Comparison of ENCODE assay signal across 10 cellular contexts in genomic region chr17:48637323-48638260, GRCh38. TPM values are rescaled to one million over a fixed set of nuclear protein-coding genes. Genes with fewer than 3 reads are reported as not detected.
DNase-seq lines count a peak whose midpoint lies in the region; ATAC-seq, FAIRE-seq and TF ChIP-seq lines count a peak whose summit lies in the region.
"Had no signal": no experiment of that assay in that cellular context is flagged by ENCODE, and none has a peak within 500 bp of the region (broad histone marks: within the 10 kb centered on the region; RNA-seq: fewer than 3 reads in every experiment).

No MANE protein-coding gene starts in this region.

- H3K36me3 ChIP-seq in HepG2 (replicated peaks in 1 of 2; ENCODE audit: control insufficient read depth in 1 of 2, insufficient read depth in 2 of 2, low read length in 2 of 2) (no peaks in the 10 kb centered on the region), right lobe of liver (no peaks in the 10 kb centered on the region)

- H3K9me3 Mint-ChIP-seq in T-helper 2 cell treated with Interferon-gamma antibody and Interleukin-4, amounts not matched to agents 5 μg/mL and 100 μg/mL, for 36 hours, result no peaks in the 10 kb centered on the region
- no peaks in the 10 kb centered on the region for H3K9me3 Mint-ChIP-seq in osteocyte (ENCODE audit: unreplicated experiment)

- no peaks in the 10 kb centered on the region for H4K20me1 ChIP-seq in HepG2 (ENCODE audit: insufficient read depth, low read length)

- no peak for TF ChIP-seq EP300 in HepG2 (IDR thresholded peaks at IDR 0.05; ENCODE audit: low read depth in 2 of 2, low read length in 2 of 2)
- no peak for TF ChIP-seq EP300 in HepG2 (CRISPR knock-in tag; IDR thresholded peaks at IDR 0.05; ENCODE audit: borderline replicate concordance)

- H3K4me1 Mint-ChIP-seq in T-helper 2 cell treated with Interferon-gamma antibody and Interleukin-4, amounts not matched to agents 5 μg/mL and 100 μg/mL, for 36 hours (ENCODE audit: low read depth), result peaks cover 7% of the 10 kb centered on the region
- no peaks in the 10 kb centered on the region for H3K4me1 Mint-ChIP-seq in osteocyte (ENCODE audit: unreplicated experiment)

- FAIRE-seq in HepG2 (lab: Jason Lieb, UNC), result no peak
- FAIRE-seq in urothelium cell line (lab: Jason Lieb, UNC), result peak; percentile 89

- TF ChIP-seq CTCF in HepG2 (CRISPR knock-in tag; IDR thresholded peaks at IDR 0.05) (no peak), right lobe of liver (IDR thresholded peaks at IDR 0.05) (no peak), fibroblast of the aortic adventitia (IDR thresholded peaks at IDR 0.05; ENCODE audit: insufficient read depth, low read length) (no peak), osteocyte (IDR thresholded peaks at IDR 0.05) (no peak)

- peaks cover 21 to 97% of the 10 kb centered on the region in 2 experiments for H3K27me3 ChIP-seq in HepG2 (ENCODE audit: control insufficient read depth in 1 of 2, insufficient read depth in 2 of 2, low read length in 2 of 2)
- H3K27me3 ChIP-seq in right lobe of liver, result peaks cover 18 to 64% of the 10 kb centered on the region in 2 donors

- peaks cover 96% of the 10 kb centered on the region for H3K27me3 Mint-ChIP-seq in T-helper 2 cell treated with Interferon-gamma antibody and Interleukin-4, amounts not matched to agents 5 μg/mL and 100 μg/mL, for 36 hours (ENCODE audit: low read depth)
- H3K27me3 Mint-ChIP-seq in osteocyte (ENCODE audit: unreplicated experiment), result peaks cover 96% of the 10 kb centered on the region

- no peak overlapping the region for H3K4me3 Mint-ChIP-seq in T-helper 2 cell treated with Interferon-gamma antibody and Interleukin-4, amounts not matched to agents 5 μg/mL and 100 μg/mL, for 36 hours
- no peak overlapping the region for H3K4me3 Mint-ChIP-seq in osteocyte (ENCODE audit: unreplicated experiment)

- no peak for TF ChIP-seq RAD21 in HepG2 (CRISPR knock-in tag; IDR thresholded peaks at IDR 0.05)

- CTCF ChIA-PET in HepG2 (lab: Yijun Ruan, JAX; ENCODE audit: low intra/inter-chr PET ratio, low total read pairs), result no interaction called here

- H3K4me1 ChIP-seq in HepG2 (ENCODE audit: insufficient read depth, low read length) (0 out of 2 replicates have a peak, but pooled peaks cover 4% of the 10 kb centered on the region), right lobe of liver (no peaks in the 10 kb centered on the region)

- BruUV-seq in HepG2 (replicated peaks; lab: Mats Ljungman, UMichigan), result no TSS peak

- POLR2A ChIA-PET in HepG2 (lab: Yijun Ruan, JAX), result no interaction called here

- H3K4me2 ChIP-seq in HepG2 (ENCODE audit: low read depth, low read length), result no peak overlapping the region

- H3K9me3 ChIP-seq in HepG2 (ENCODE audit: low read length), result no peaks in the 10 kb centered on the region
- no peaks in the 10 kb centered on the region for H3K9me3 ChIP-seq in right lobe of liver

- no peak overlapping the region for H2AFZ ChIP-seq in HepG2 (ENCODE audit: low read length)
- H2AFZ ChIP-seq: PC-9 had no signal

- 26% methylated on average over 18 of the region's 18 CpGs for WGBS in HepG2 (ENCODE audit: low lambda C conversion rate)
- 29% methylated on average over 12 of the region's 18 CpGs for WGBS in right lobe of liver (ENCODE audit: insufficient coverage, low coverage, low lambda C conversion rate, missing lambda C conversion rate)

- H3K27ac Mint-ChIP-seq in T-helper 2 cell treated with Interferon-gamma antibody and Interleukin-4, amounts not matched to agents 5 μg/mL and 100 μg/mL, for 36 hours, result no peak overlapping the region
- H3K27ac Mint-ChIP-seq in osteocyte (ENCODE audit: unreplicated experiment), result no peak overlapping the region

- intact Hi-C loops in HepG2 (cut with micrococcal nuclease; ENCODE audit: unreplicated experiment) (no loop called here), right lobe of liver (cut with DNase I) (no loop called here)

- in situ Hi-C loops in HepG2 (cut with HindIII; ENCODE audit: extremely low pct_ligation_motif_present, low pct_unique_long_range_greater_than_20kb), result no loop called here

- ATAC-seq in HepG2 (no peak), right lobe of liver (no peak)

- no peak for DNase-seq in HepG2 (ENCODE audit: low spot score)
- no peak for DNase-seq in right lobe of liver
- DNase-seq in fibroblast of the aortic adventitia (ENCODE audit: low read depth), result peak; percentile 77
- DNase-seq in urothelium cell line (ENCODE audit: low spot score), result peak; percentile 75
- no peak for DNase-seq in T-helper 2 cell treated with Interferon-gamma antibody and Interleukin-4, amounts not matched to agents 5 μg/mL and 100 μg/mL, for 36 hours (ENCODE audit: low spot score)
- no peak for DNase-seq in osteocyte (ENCODE audit: extremely low spot score, unreplicated experiment)
- DNase-seq: activated effector memory CD4-positive, alpha-beta T cell treated with Interleukin-2 at 50 U/mL for 16 hours; dorsolateral prefrontal cortex; PC-9 had no signal

- H3K79me2 ChIP-seq in HepG2 (ENCODE audit: insufficient read depth, low read length), result no peaks in the 10 kb centered on the region

- H3K9ac ChIP-seq in HepG2 (ENCODE audit: insufficient read depth, low read depth, low read length), result no peak overlapping the region

- no peak for TF ChIP-seq POLR2A in HepG2 (IDR thresholded peaks at IDR 0.05; ENCODE audit: insufficient read depth in 1 of 2, low read depth in 2 of 2, low read length in 2 of 2)
- no peak for TF ChIP-seq POLR2A in right lobe of liver (IDR thresholded peaks at IDR 0.05)

- no peaks in the 10 kb centered on the region for H3K36me3 Mint-ChIP-seq in T-helper 2 cell treated with Interferon-gamma antibody and Interleukin-4, amounts not matched to agents 5 μg/mL and 100 μg/mL, for 36 hours (ENCODE audit: low read depth)
- H3K36me3 Mint-ChIP-seq in osteocyte (ENCODE audit: unreplicated experiment), result no peaks in the 10 kb centered on the region

- H3K4me3 ChIP-seq in HepG2 (replicated peaks in 1 of 3; ENCODE audit: insufficient read depth in 1 of 3, low read depth in 2 of 3, low read length in 3 of 3) (no peak overlapping the region), right lobe of liver (no peak overlapping the region), fibroblast of the aortic adventitia (ENCODE audit: low read depth, low read length) (no peak overlapping the region)
- H3K4me3 ChIP-seq: dorsolateral prefrontal cortex, PC-9 had no signal

- no peak overlapping the region for H3K27ac ChIP-seq in HepG2 (ENCODE audit: extremely low read length, insufficient read depth, low read length)
- no peak overlapping the region for H3K27ac ChIP-seq in right lobe of liver
- H3K27ac ChIP-seq: dorsolateral prefrontal cortex, PC-9, VCaP had no signal

RNA-seq across cellular contexts. Expression of gene HOXB9, which starts 11.4 kb away (rescaled TPM):
- total RNA-seq in HepG2 (2016; rRNA removed; fragmentation: Illumina TruSeq; extraction: Trizol), result not detected in 2 replicates
- not detected in 2 replicates for total RNA-seq in HepG2 (2016; cell fraction: cytosol; rRNA removed; fragmentation: Illumina TruSeq; extraction: Trizol; ENCODE audit: low read depth)
- not detected in 2 replicates for total RNA-seq in HepG2 (2016; cell fraction: insoluble cytoplasmic fraction; rRNA removed; fragmentation: Illumina TruSeq; extraction: Trizol)
- not detected in 2 replicates for total RNA-seq in HepG2 (2016; cell fraction: membrane; rRNA removed; fragmentation: Illumina TruSeq; extraction: Trizol)
- total RNA-seq in HepG2 (2016; cell fraction: nucleus; rRNA removed; fragmentation: Illumina TruSeq; extraction: Trizol), result not detected in 2 replicates
- polyA plus RNA-seq in HepG2 (2011; rRNA removed), result not detected in 2 replicates
- polyA plus RNA-seq in HepG2 (2011; cell fraction: cytosol; rRNA removed), result 0.01 TPM in 1 of 2 replicates, not detected in the other
- polyA plus RNA-seq in HepG2 (2011; cell fraction: nucleus; rRNA removed), result not detected in 2 replicates
- polyA plus RNA-seq in HepG2 (2012), result not detected in 2 replicates
- not detected in 2 replicates for polyA plus RNA-seq in HepG2 (2016; cell fraction: cytosol; fragmentation: Illumina TruSeq; extraction: Trizol; ENCODE audit: low read depth)
- not detected in 2 replicates for polyA plus RNA-seq in HepG2 (2016; cell fraction: insoluble cytoplasmic fraction; fragmentation: Illumina TruSeq; extraction: Trizol; ENCODE audit: low read depth)
- polyA plus RNA-seq in HepG2 (2016; cell fraction: membrane; fragmentation: Illumina TruSeq; extraction: Trizol; ENCODE audit: low read depth), result not detected in 2 replicates
- polyA plus RNA-seq in HepG2 (2016; cell fraction: nucleus; fragmentation: Illumina TruSeq; extraction: Trizol; ENCODE audit: insufficient read depth, low read depth), result not detected in 2 replicates
- polyA minus RNA-seq in HepG2 (2011; rRNA and poly(A)+ RNA removed; ENCODE audit: low replicate concordance), result 0.06 and 0.49 TPM in 2 replicates
- not detected in 2 replicates for polyA minus RNA-seq in HepG2 (2011; cell fraction: cytosol; rRNA and poly(A)+ RNA removed)
- not detected in 2 replicates for polyA minus RNA-seq in HepG2 (2011; cell fraction: nucleus; rRNA and poly(A)+ RNA removed)
- not detected for total RNA-seq in right lobe of liver
- not detected in 2 replicates for total RNA-seq in fibroblast of the aortic adventitia (ENCODE audit: low replicate concordance)
- not detected in 2 replicates for total RNA-seq in osteocyte
- total RNA-seq: dorsolateral prefrontal cortex had no signal

RNA-seq across cellular contexts. Expression of gene HOXB8, which starts 22.5 kb away (rescaled TPM):
- not detected in 2 replicates for total RNA-seq in HepG2 (2016; rRNA removed; fragmentation: Illumina TruSeq; extraction: Trizol)
- total RNA-seq in HepG2 (2016; cell fraction: cytosol; rRNA removed; fragmentation: Illumina TruSeq; extraction: Trizol; ENCODE audit: low read depth), result not detected in 2 replicates
- total RNA-seq in HepG2 (2016; cell fraction: insoluble cytoplasmic fraction; rRNA removed; fragmentation: Illumina TruSeq; extraction: Trizol), result not detected in 2 replicates
- not detected in 2 replicates for total RNA-seq in HepG2 (2016; cell fraction: membrane; rRNA removed; fragmentation: Illumina TruSeq; extraction: Trizol)
- not detected in 2 replicates for total RNA-seq in HepG2 (2016; cell fraction: nucleus; rRNA removed; fragmentation: Illumina TruSeq; extraction: Trizol)
- polyA plus RNA-seq in HepG2 (2011; rRNA removed), result not detected in 2 replicates
- polyA plus RNA-seq in HepG2 (2011; cell fraction: cytosol; rRNA removed), result not detected in 2 replicates
- not detected in 2 replicates for polyA plus RNA-seq in HepG2 (2011; cell fraction: nucleus; rRNA removed)
- not detected in 2 replicates for polyA plus RNA-seq in HepG2 (2012)
- not detected in 2 replicates for polyA plus RNA-seq in HepG2 (2016; cell fraction: cytosol; fragmentation: Illumina TruSeq; extraction: Trizol; ENCODE audit: low read depth)
- polyA plus RNA-seq in HepG2 (2016; cell fraction: insoluble cytoplasmic fraction; fragmentation: Illumina TruSeq; extraction: Trizol; ENCODE audit: low read depth), result not detected in 2 replicates
- polyA plus RNA-seq in HepG2 (2016; cell fraction: membrane; fragmentation: Illumina TruSeq; extraction: Trizol; ENCODE audit: low read depth), result not detected in 2 replicates
- polyA plus RNA-seq in HepG2 (2016; cell fraction: nucleus; fragmentation: Illumina TruSeq; extraction: Trizol; ENCODE audit: insufficient read depth, low read depth), result not detected in 2 replicates
- polyA minus RNA-seq in HepG2 (2011; rRNA and poly(A)+ RNA removed; ENCODE audit: low replicate concordance), result 0.19 TPM in 1 of 2 replicates, not detected in the other
- not detected in 2 replicates for polyA minus RNA-seq in HepG2 (2011; cell fraction: cytosol; rRNA and poly(A)+ RNA removed)
- polyA minus RNA-seq in HepG2 (2011; cell fraction: nucleus; rRNA and poly(A)+ RNA removed), result not detected in 2 replicates
- not detected for total RNA-seq in right lobe of liver
- 0.09 TPM in 1 of 2 replicates, not detected in the other for total RNA-seq in fibroblast of the aortic adventitia (ENCODE audit: low replicate concordance)
- total RNA-seq in osteocyte, result not detected in 2 replicates
- total RNA-seq: dorsolateral prefrontal cortex had no signal

RNA-seq across cellular contexts. Expression of gene HOXB7, which starts 26.8 kb away (rescaled TPM):
- total RNA-seq in HepG2 (2016; rRNA removed; fragmentation: Illumina TruSeq; extraction: Trizol) (not detected in 2 replicates), right lobe of liver (under 1 TPM in 4 of 6 experiments, not detected in 2; 0.16 to 0.79 (median 0.30) TPM), fibroblast of the aortic adventitia (ENCODE audit: low replicate concordance) (0.18 and 4.7 TPM in 2 replicates), osteocyte (not detected in 2 replicates)
- not detected in 2 replicates for total RNA-seq in HepG2 (2016; cell fraction: cytosol; rRNA removed; fragmentation: Illumina TruSeq; extraction: Trizol; ENCODE audit: low read depth)
- total RNA-seq in HepG2 (2016; cell fraction: insoluble cytoplasmic fraction; rRNA removed; fragmentation: Illumina TruSeq; extraction: Trizol), result not detected in 2 replicates
- not detected in 2 replicates for total RNA-seq in HepG2 (2016; cell fraction: membrane; rRNA removed; fragmentation: Illumina TruSeq; extraction: Trizol)
- not detected in 2 replicates for total RNA-seq in HepG2 (2016; cell fraction: nucleus; rRNA removed; fragmentation: Illumina TruSeq; extraction: Trizol)
- polyA plus RNA-seq in HepG2 (2011; rRNA removed), result 0.04 and 0.08 TPM in 2 replicates
- not detected in 2 replicates for polyA plus RNA-seq in HepG2 (2011; cell fraction: cytosol; rRNA removed)
- polyA plus RNA-seq in HepG2 (2011; cell fraction: nucleus; rRNA removed), result not detected in 2 replicates
- not detected in 2 replicates for polyA plus RNA-seq in HepG2 (2012)
- not detected in 2 replicates for polyA plus RNA-seq in HepG2 (2016; cell fraction: cytosol; fragmentation: Illumina TruSeq; extraction: Trizol; ENCODE audit: low read depth)
- not detected in 2 replicates for polyA plus RNA-seq in HepG2 (2016; cell fraction: insoluble cytoplasmic fraction; fragmentation: Illumina TruSeq; extraction: Trizol; ENCODE audit: low read depth)
- not detected in 2 replicates for polyA plus RNA-seq in HepG2 (2016; cell fraction: membrane; fragmentation: Illumina TruSeq; extraction: Trizol; ENCODE audit: low read depth)
- not detected in 2 replicates for polyA plus RNA-seq in HepG2 (2016; cell fraction: nucleus; fragmentation: Illumina TruSeq; extraction: Trizol; ENCODE audit: insufficient read depth, low read depth)
- 8.9 TPM in 1 of 2 replicates, not detected in the other for polyA minus RNA-seq in HepG2 (2011; rRNA and poly(A)+ RNA removed; ENCODE audit: low replicate concordance)
- polyA minus RNA-seq in HepG2 (2011; cell fraction: cytosol; rRNA and poly(A)+ RNA removed), result not detected in 2 replicates
- polyA minus RNA-seq in HepG2 (2011; cell fraction: nucleus; rRNA and poly(A)+ RNA removed), result not detected in 2 replicates

RNA-seq across cellular contexts. Expression of gene HOXB6, which starts 32.8 kb away (rescaled TPM):
- total RNA-seq in HepG2 (2016; rRNA removed; fragmentation: Illumina TruSeq; extraction: Trizol) (not detected in 2 replicates), right lobe of liver (under 1 TPM; 0.18 to 0.83 (median 0.56) TPM), fibroblast of the aortic adventitia (ENCODE audit: low replicate concordance) (0.63 and 13.1 TPM in 2 replicates), osteocyte (not detected in 2 replicates)
- not detected in 2 replicates for total RNA-seq in HepG2 (2016; cell fraction: cytosol; rRNA removed; fragmentation: Illumina TruSeq; extraction: Trizol; ENCODE audit: low read depth)
- not detected in 2 replicates for total RNA-seq in HepG2 (2016; cell fraction: insoluble cytoplasmic fraction; rRNA removed; fragmentation: Illumina TruSeq; extraction: Trizol)
- not detected in 2 replicates for total RNA-seq in HepG2 (2016; cell fraction: membrane; rRNA removed; fragmentation: Illumina TruSeq; extraction: Trizol)
- total RNA-seq in HepG2 (2016; cell fraction: nucleus; rRNA removed; fragmentation: Illumina TruSeq; extraction: Trizol), result not detected in 2 replicates
- polyA plus RNA-seq in HepG2 (2011; rRNA removed), result not detected in 2 replicates
- polyA plus RNA-seq in HepG2 (2011; cell fraction: cytosol; rRNA removed), result not detected in 2 replicates
- not detected in 2 replicates for polyA plus RNA-seq in HepG2 (2011; cell fraction: nucleus; rRNA removed)
- polyA plus RNA-seq in HepG2 (2012), result not detected in 2 replicates
- not detected in 2 replicates for polyA plus RNA-seq in HepG2 (2016; cell fraction: cytosol; fragmentation: Illumina TruSeq; extraction: Trizol; ENCODE audit: low read depth)
- not detected in 2 replicates for polyA plus RNA-seq in HepG2 (2016; cell fraction: insoluble cytoplasmic fraction; fragmentation: Illumina TruSeq; extraction: Trizol; ENCODE audit: low read depth)
- not detected in 2 replicates for polyA plus RNA-seq in HepG2 (2016; cell fraction: membrane; fragmentation: Illumina TruSeq; extraction: Trizol; ENCODE audit: low read depth)
- polyA plus RNA-seq in HepG2 (2016; cell fraction: nucleus; fragmentation: Illumina TruSeq; extraction: Trizol; ENCODE audit: insufficient read depth, low read depth), result not detected in 2 replicates
- 3.5 TPM in 1 of 2 replicates, not detected in the other for polyA minus RNA-seq in HepG2 (2011; rRNA and poly(A)+ RNA removed; ENCODE audit: low replicate concordance)
- not detected in 2 replicates for polyA minus RNA-seq in HepG2 (2011; cell fraction: cytosol; rRNA and poly(A)+ RNA removed)
- not detected in 2 replicates for polyA minus RNA-seq in HepG2 (2011; cell fraction: nucleus; rRNA and poly(A)+ RNA removed)

RNA-seq across cellular contexts. Expression of gene HOXB5, which starts 44.0 kb away (rescaled TPM):
- not detected in 2 replicates for total RNA-seq in HepG2 (2016; rRNA removed; fragmentation: Illumina TruSeq; extraction: Trizol)
- total RNA-seq in HepG2 (2016; cell fraction: cytosol; rRNA removed; fragmentation: Illumina TruSeq; extraction: Trizol; ENCODE audit: low read depth), result not detected in 2 replicates
- not detected in 2 replicates for total RNA-seq in HepG2 (2016; cell fraction: insoluble cytoplasmic fraction; rRNA removed; fragmentation: Illumina TruSeq; extraction: Trizol)
- total RNA-seq in HepG2 (2016; cell fraction: membrane; rRNA removed; fragmentation: Illumina TruSeq; extraction: Trizol), result not detected in 2 replicates
- not detected in 2 replicates for total RNA-seq in HepG2 (2016; cell fraction: nucleus; rRNA removed; fragmentation: Illumina TruSeq; extraction: Trizol)
- polyA plus RNA-seq in HepG2 (2011; rRNA removed), result not detected in 2 replicates
- polyA plus RNA-seq in HepG2 (2011; cell fraction: cytosol; rRNA removed), result not detected in 2 replicates
- polyA plus RNA-seq in HepG2 (2011; cell fraction: nucleus; rRNA removed), result not detected in 2 replicates
- polyA plus RNA-seq in HepG2 (2012), result not detected in 2 replicates
- not detected in 2 replicates for polyA plus RNA-seq in HepG2 (2016; cell fraction: cytosol; fragmentation: Illumina TruSeq; extraction: Trizol; ENCODE audit: low read depth)
- polyA plus RNA-seq in HepG2 (2016; cell fraction: insoluble cytoplasmic fraction; fragmentation: Illumina TruSeq; extraction: Trizol; ENCODE audit: low read depth), result not detected in 2 replicates
- not detected in 2 replicates for polyA plus RNA-seq in HepG2 (2016; cell fraction: membrane; fragmentation: Illumina TruSeq; extraction: Trizol; ENCODE audit: low read depth)
- not detected in 2 replicates for polyA plus RNA-seq in HepG2 (2016; cell fraction: nucleus; fragmentation: Illumina TruSeq; extraction: Trizol; ENCODE audit: insufficient read depth, low read depth)
- 0.49 TPM in 1 of 2 replicates, not detected in the other for polyA minus RNA-seq in HepG2 (2011; rRNA and poly(A)+ RNA removed; ENCODE audit: low replicate concordance)
- not detected in 2 replicates for polyA minus RNA-seq in HepG2 (2011; cell fraction: cytosol; rRNA and poly(A)+ RNA removed)
- polyA minus RNA-seq in HepG2 (2011; cell fraction: nucleus; rRNA and poly(A)+ RNA removed), result not detected in 2 replicates
- total RNA-seq in right lobe of liver, result under 1 TPM in 5 of 6 experiments, not detected in 1; 0.11 to 0.29 (median 0.19) TPM
- 0.27 and 0.57 TPM in 2 replicates for total RNA-seq in fibroblast of the aortic adventitia (ENCODE audit: low replicate concordance)
- not detected in 2 replicates for total RNA-seq in osteocyte

Comparison
In these comparisons a context has a peak if more than half of its experiments do, and no peak if none do; other contexts are left out.
1. DNase-seq: peak in fibroblast of the aortic adventitia (single experiment) and urothelium cell line (single experiment); none in HepG2 (single experiment), right lobe of liver (0 of 3), T-helper 2 cell treated with Interferon-gamma antibody and Interleukin-4, amounts not matched to agents 5 μg/mL and 100 μg/mL, for 36 hours (single experiment) and osteocyte (single experiment).